Comparison of ENCODE assay signal across 8 cellular contexts in the genomic region with DNA sequence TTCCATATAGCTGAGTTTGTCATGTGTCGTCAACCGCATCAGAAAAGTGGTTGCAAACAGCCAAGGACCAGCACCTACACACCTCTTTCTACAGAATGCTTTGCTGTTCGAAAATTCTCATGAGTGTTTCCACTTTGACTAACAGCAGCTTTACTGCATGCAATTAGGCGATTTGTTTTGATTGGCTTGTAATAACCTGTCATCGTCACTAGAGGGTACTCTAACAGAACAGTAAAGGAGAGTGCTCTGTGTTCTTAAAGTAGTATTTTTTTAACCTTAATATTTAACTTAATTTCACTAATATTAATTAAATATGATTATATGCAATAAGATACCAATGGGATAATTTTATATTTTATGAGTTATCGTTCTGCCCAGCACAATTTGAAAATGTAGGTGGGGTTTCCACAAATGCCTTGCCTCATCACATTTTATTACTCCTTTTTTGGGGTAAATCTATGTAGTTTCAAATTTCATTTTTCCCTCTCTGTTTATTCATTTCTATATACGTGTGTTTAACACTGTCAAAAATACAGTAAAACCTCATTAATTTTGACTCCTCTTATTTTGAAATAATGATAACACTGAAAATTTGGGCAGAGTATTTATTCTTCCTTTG.
DNase-seq lines count a peak whose midpoint lies in the region; ATAC-seq, FAIRE-seq and TF ChIP-seq lines count a peak whose summit lies in the region.

No MANE protein-coding gene starts in this region.

- TF ChIP-seq RAD21 in K562 (CRISPR knock-in tag; conservative IDR thresholded peaks at IDR 0.05 in 1 of 2, IDR thresholded peaks at IDR 0.05 in 1 of 2) = peak; percentile 33 to 63; a peak in 3 of 4 replicates

- no peaks in the 10 kb centered on the region for H3K27me3 ChIP-seq in K562 (ENCODE audit: control insufficient read depth in 2 of 2, insufficient read depth in 2 of 2, low read length in 2 of 2)

- BruUV-seq in Calu3 (replicated peaks; lab: Mats Ljungman, UMichigan) (no TSS peak), K562 (replicated peaks; lab: Mats Ljungman, UMichigan) (no TSS peak)

- H3K27me3 Mint-ChIP-seq in Calu3 (ENCODE audit: unreplicated experiment) = no peaks in the 10 kb centered on the region
- H3K27me3 Mint-ChIP-seq in effector memory CD8-positive, alpha-beta T cell = no peaks in the 10 kb centered on the region

- H3K79me2 ChIP-seq in K562 (ENCODE audit: control insufficient read depth, insufficient read depth, low read length) = no peaks in the 10 kb centered on the region

- DNase-seq in Calu3 (no peak), GM19239 (ENCODE audit: insufficient read length, low spot score) (peak; percentile 5), NCI-H2227 (lab: John Stamatoyannopoulos, UW; ENCODE audit: unreplicated experiment) (peak; percentile 45), K562 (ENCODE audit: extremely low read depth in 1 of 4, low spot score in 3 of 4) (peak; percentile 18 to 40 (median 30)), kidney glomerular epithelial cell (lab: John Stamatoyannopoulos, UW) (peak; percentile 39), activated T-cell treated with anti-CD3 and anti-CD28 coated beads for 4 hours (no peak)
- DNase-seq in effector memory CD8-positive, alpha-beta T cell = no peak

- no peak overlapping the region for H3K27ac ChIP-seq in K562 (ENCODE audit: extremely low read depth, low read depth, low read length)

- no peaks in the 10 kb centered on the region for H3K4me1 Mint-ChIP-seq in Calu3 (ENCODE audit: low read depth, unreplicated experiment)
- no peaks in the 10 kb centered on the region for H3K4me1 Mint-ChIP-seq in effector memory CD8-positive, alpha-beta T cell (ENCODE audit: low read depth in 2 of 2)

- no peaks in the 10 kb centered on the region for H3K9me3 Mint-ChIP-seq in Calu3 (ENCODE audit: low read depth, unreplicated experiment)
- H3K9me3 Mint-ChIP-seq in effector memory CD8-positive, alpha-beta T cell = no peaks in the 10 kb centered on the region

- no peak overlapping the region for H3K4me3 ChIP-seq in K562

- no peak overlapping the region for H3K4me2 ChIP-seq in K562 (ENCODE audit: insufficient read depth, low read length)

- TF ChIP-seq POLR2A in K562 (conservative IDR thresholded peaks at IDR 0.05) = no peak

- H4K20me1 ChIP-seq in K562 (replicated peaks; ENCODE audit: control insufficient read depth, insufficient read depth, low read length) = no peaks in the 10 kb centered on the region

- no peaks in the 10 kb centered on the region for H3K4me1 ChIP-seq in K562 (replicated peaks in 1 of 2; ENCODE audit: control insufficient read depth in 2 of 2, insufficient read depth in 2 of 2, low read length in 2 of 2)

- peak; percentile 96 for ATAC-seq in HG03159 (IDR thresholded peaks at IDR 0.05; ENCODE audit: unreplicated experiment)
- ATAC-seq in K562 = peak; percentile 68; the same call in 2 of the 3 replicates
- ATAC-seq in effector memory CD8-positive, alpha-beta T cell (replicated peaks) = no peak

- 0% methylated on average over 7 of the region's 7 CpGs for WGBS in K562 (ENCODE audit: insufficient coverage, low coverage, missing lambda C conversion rate)

- no peaks in the 10 kb centered on the region for H3K9me1 ChIP-seq in K562 (ENCODE audit: control insufficient read depth, insufficient read depth, low read length)

- no peak for TF ChIP-seq EP300 in K562 (IDR thresholded peaks at IDR 0.05; ENCODE audit: low read length)

- TF ChIP-seq CTCF in Calu3 (IDR thresholded peaks at IDR 0.05; ENCODE audit: unreplicated experiment) = peak; percentile 47
- TF ChIP-seq CTCF in K562 (IDR thresholded peaks at IDR 0.05 in 2 of 3, conservative IDR thresholded peaks at IDR 0.05 in 1 of 3; ENCODE audit: insufficient read depth in 2 of 3, low read depth in 1 of 3, low read length in 3 of 3) = peak; percentile 3 to 65 (median 57); a peak in 4 of 6 replicates

- no peak overlapping the region for H3K27ac Mint-ChIP-seq in Calu3 (ENCODE audit: unreplicated experiment)
- no peak overlapping the region for H3K27ac Mint-ChIP-seq in effector memory CD8-positive, alpha-beta T cell

- POLR2A ChIA-PET in K562 (lab: Yijun Ruan, JAX) = no interaction called here

- CTCF ChIA-PET in Calu3 (lab: Charles Lee) = no interaction called here
- CTCF ChIA-PET in K562 (lab: Yijun Ruan, JAX; ENCODE audit: low intra/inter-chr PET ratio) = no interaction called here

- in situ Hi-C loops in K562 (cut with MboI) = no loop called here

- H3K36me3 ChIP-seq in K562 (ENCODE audit: control insufficient read depth, insufficient read depth, low read length) = no peaks in the 10 kb centered on the region

- FAIRE-seq in GM19239 (lab: Jason Lieb, UNC) = peak; percentile 69
- FAIRE-seq in K562 (lab: Jason Lieb, UNC) = peak; percentile 66

- H3K9ac ChIP-seq in K562 (ENCODE audit: insufficient read depth in 1 of 2, low read depth in 2 of 2, low read length in 2 of 2) = no peak overlapping the region

- no peak overlapping the region for H2AFZ ChIP-seq in K562 (ENCODE audit: low read depth, low read length)

- intact Hi-C loops in Calu3 (cut with micrococcal nuclease; ENCODE audit: unreplicated experiment) = loop anchor here (10.0 kb wide), 2 partner anchors 195 to 1165 kb away; no protein-coding TSS in a partner anchor
- intact Hi-C loops in K562 (cut with micrococcal nuclease) = no loop called here

- H3K9me3 ChIP-seq in K562 (replicated peaks; ENCODE audit: control insufficient read depth, insufficient read depth, low read depth, low read length) = no peaks in the 10 kb centered on the region

- H3K4me3 Mint-ChIP-seq in Calu3 (ENCODE audit: low read depth, unreplicated experiment) = no peak overlapping the region
- no peak overlapping the region for H3K4me3 Mint-ChIP-seq in effector memory CD8-positive, alpha-beta T cell

- H3K36me3 Mint-ChIP-seq in Calu3 (ENCODE audit: insufficient read depth, unreplicated experiment) = no peaks in the 10 kb centered on the region
- H3K36me3 Mint-ChIP-seq in effector memory CD8-positive, alpha-beta T cell (ENCODE audit: insufficient read depth) = no peaks in the 10 kb centered on the region

TF ChIP-seq in K562, 482 proteins besides CTCF, POLR2A, EP300 and RAD21 (continues in another document):
- no peak for TF ChIP-seq ZNF699 (CRISPR knock-in tag; IDR thresholded peaks at IDR 0.05; ENCODE audit: insufficient replicate concordance)
- no peak for TF ChIP-seq SNRNP70 (optimal IDR thresholded peaks at IDR 0.05; ENCODE audit: low read depth, low read length)
- no peak for TF ChIP-seq CHD4 (IDR thresholded peaks at IDR 0.05; ENCODE audit: insufficient read depth, insufficient replicate concordance, low read depth, low read length, poor library complexity, severe bottlenecking)
- TF ChIP-seq TFAM (CRISPR knock-in tag; conservative IDR thresholded peaks at IDR 0.05) = no peak
- no peak for TF ChIP-seq RFX5 (IDR thresholded peaks at IDR 0.05; ENCODE audit: low read depth, low read length)
- TF ChIP-seq ZFP36 (IDR thresholded peaks at IDR 0.05; ENCODE audit: low read depth, low read length, partially characterized antibody) = no peak
- no peak for TF ChIP-seq ETV6 (IDR thresholded peaks at IDR 0.05; ENCODE audit: borderline replicate concordance in 1 of 2, low read depth in 2 of 2, low read length in 1 of 2)
- no peak for TF ChIP-seq ETV6 (CRISPR knock-in tag; IDR thresholded peaks at IDR 0.05; ENCODE audit: borderline replicate concordance)
- TF ChIP-seq, protein P1, sequence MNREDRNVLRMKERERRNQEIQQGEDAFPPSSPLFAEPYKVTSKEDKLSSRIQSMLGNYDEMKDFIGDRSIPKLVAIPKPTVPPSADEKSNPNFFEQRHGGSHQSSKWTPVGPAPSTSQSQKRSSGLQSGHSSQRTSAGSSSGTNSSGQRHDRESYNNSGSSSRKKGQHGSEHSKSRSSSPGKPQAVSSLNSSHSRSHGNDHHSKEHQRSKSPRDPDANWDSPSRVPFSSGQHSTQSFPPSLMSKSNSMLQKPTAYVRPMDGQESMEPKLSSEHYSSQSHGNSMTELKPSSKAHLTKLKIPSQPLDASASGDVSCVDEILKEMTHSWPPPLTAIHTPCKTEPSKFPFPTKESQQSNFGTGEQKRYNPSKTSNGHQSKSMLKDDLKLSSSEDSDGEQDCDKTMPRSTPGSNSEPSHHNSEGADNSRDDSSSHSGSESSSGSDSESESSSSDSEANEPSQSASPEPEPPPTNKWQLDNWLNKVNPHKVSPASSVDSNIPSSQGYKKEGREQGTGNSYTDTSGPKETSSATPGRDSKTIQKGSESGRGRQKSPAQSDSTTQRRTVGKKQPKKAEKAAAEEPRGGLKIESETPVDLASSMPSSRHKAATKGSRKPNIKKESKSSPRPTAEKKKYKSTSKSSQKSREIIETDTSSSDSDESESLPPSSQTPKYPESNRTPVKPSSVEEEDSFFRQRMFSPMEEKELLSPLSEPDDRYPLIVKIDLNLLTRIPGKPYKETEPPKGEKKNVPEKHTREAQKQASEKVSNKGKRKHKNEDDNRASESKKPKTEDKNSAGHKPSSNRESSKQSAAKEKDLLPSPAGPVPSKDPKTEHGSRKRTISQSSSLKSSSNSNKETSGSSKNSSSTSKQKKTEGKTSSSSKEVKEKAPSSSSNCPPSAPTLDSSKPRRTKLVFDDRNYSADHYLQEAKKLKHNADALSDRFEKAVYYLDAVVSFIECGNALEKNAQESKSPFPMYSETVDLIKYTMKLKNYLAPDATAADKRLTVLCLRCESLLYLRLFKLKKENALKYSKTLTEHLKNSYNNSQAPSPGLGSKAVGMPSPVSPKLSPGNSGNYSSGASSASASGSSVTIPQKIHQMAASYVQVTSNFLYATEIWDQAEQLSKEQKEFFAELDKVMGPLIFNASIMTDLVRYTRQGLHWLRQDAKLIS (CRISPR knock-in tag; IDR thresholded peaks at IDR 0.05) = no peak

Comparison
In these comparisons a context has a peak if more than half of its experiments do, and no peak if none do; other contexts are left out.
1. DNase-seq: peak in GM19239 (single experiment), NCI-H2227 (single experiment), K562 (4 of 4) and kidney glomerular epithelial cell (single experiment); none in Calu3 (single experiment), activated T-cell treated with anti-CD3 and anti-CD28 coated beads for 4 hours (single experiment) and effector memory CD8-positive, alpha-beta T cell (0 of 3).